In the genomic region with DNA sequence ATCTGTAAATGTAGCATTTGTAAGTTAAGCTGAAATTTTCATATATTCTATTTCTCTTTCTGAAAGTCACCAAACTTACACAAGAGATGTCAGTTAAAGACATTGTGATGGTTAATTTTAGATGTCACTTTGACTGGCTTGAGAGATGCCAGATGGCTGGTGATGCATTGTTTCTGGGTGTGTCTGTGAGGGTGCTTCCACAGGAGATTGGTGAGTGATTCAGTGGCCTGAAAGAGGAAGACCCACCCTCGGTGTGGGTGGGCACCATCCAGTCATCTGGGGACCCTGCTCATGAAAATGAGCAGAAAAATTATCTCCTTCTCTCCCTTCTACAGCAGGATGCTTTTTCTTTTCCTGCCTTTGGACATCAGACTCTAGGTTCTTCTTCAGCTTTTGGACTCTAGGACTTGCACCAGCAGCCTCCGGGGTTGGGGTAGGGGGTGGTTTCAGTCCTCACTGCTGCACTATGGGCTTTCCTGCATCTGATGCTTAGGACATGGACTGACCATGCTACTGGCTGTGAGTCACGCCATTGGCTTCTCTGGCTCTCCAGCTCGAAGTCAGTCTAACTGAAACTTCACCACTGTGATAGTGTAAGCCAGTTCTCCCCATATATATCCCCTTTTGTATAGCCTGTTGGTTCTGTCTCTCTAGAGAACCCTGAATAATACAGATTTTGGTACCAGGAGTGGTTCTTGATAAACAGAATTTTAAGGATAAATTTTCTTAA, we compare ENCODE assay signal across 8 cellular contexts. TPM values are rescaled to one million over a fixed set of nuclear protein-coding genes. Genes with fewer than 3 reads are reported as not detected.
A peak's percentile ranks its signal among the peaks of the same experiment; 100 is the strongest.
DNase-seq lines count a peak whose midpoint lies in the region; ATAC-seq and TF ChIP-seq lines count a peak whose summit lies in the region.
"Had no signal": no experiment of that assay in that cellular context is flagged by ENCODE, and none has a peak within 500 bp of the region (broad histone marks: within the 10 kb centered on the region; RNA-seq: fewer than 3 reads in every experiment).

No MANE protein-coding gene starts in this region.

- ATAC-seq in HG03097 (IDR thresholded peaks at IDR 0.05; ENCODE audit: low FRiP score, unreplicated experiment) = no peak

- in situ Hi-C loops in brain microvascular endothelial cell (cut with HindIII; ENCODE audit: low pct_ligation_motif_present, low sequenced_read_pairs) = no loop called here

- H3K27me3 ChIP-seq in brain microvascular endothelial cell (replicated peaks) (no peaks in the 10 kb centered on the region), dorsolateral prefrontal cortex (no peaks in the 10 kb centered on the region)

- H3K36me3 ChIP-seq in brain microvascular endothelial cell (replicated peaks) = no peaks in the 10 kb centered on the region

- TF ChIP-seq CTCF in GM12865 (IDR thresholded peaks at IDR 0.05; ENCODE audit: insufficient read depth, low read depth, low read length, missing control alignments) (no peak), brain microvascular endothelial cell (IDR thresholded peaks at IDR 0.05; ENCODE audit: low read depth, low read length, missing control alignments) (no peak), dorsolateral prefrontal cortex (IDR thresholded peaks at IDR 0.05 in 54 of 56, conservative IDR thresholded peaks at IDR 0.05 in 2 of 56; ENCODE audit: low read depth in 1 of 56, partially characterized antibody in 56 of 56) (no peak)

- H3K4me3 ChIP-seq in GM12865 (ENCODE audit: low read depth, low read length) (no peak overlapping the region), brain microvascular endothelial cell (ENCODE audit: low read depth, low read length) (no peak overlapping the region), dorsolateral prefrontal cortex (no peak overlapping the region)

- DNase-seq in GM12865 (ENCODE audit: low read depth) (peak; percentile 21), M059J (ENCODE audit: low read depth) (peak; percentile 63), brain microvascular endothelial cell (peak; percentile 80), NCI-H146 treated with DMSO at 0.1 percent for 48 hours (lab: John Stamatoyannopoulos, UW; ENCODE audit: unreplicated experiment) (no peak), dorsolateral prefrontal cortex (no peak)
- DNase-seq in stimulated activated CD4-positive, alpha-beta T cell treated with anti-CD3 and anti-CD28 coated beads, Interleukin-4, amount 100 ng/mL, for 24 hours = peak; percentile 29
- DNase-seq: NCI-H2227 treated with DMSO at 0.1 percent for 48 hours had no signal

- intact Hi-C loops in dorsolateral prefrontal cortex (cut with DNase I) = loop anchor here in 1 of 2 donors (10.0 kb wide), 3 partner anchors 99 to 219 kb away; a partner anchor contains a TSS

- H3K27ac ChIP-seq in brain microvascular endothelial cell (no peak overlapping the region), dorsolateral prefrontal cortex (no peak overlapping the region)

RNA-seq across cellular contexts. Expression of a gene that starts 20.9 kb away (rescaled TPM):
- total RNA-seq in M059J (2014; rRNA removed; shearing (Covaris generic)) = not detected in 2 replicates
- 1 to 10 TPM in 47 of 120 experiments, under 1 TPM in 33, not detected in 40; 0.43 to 2.7 (median 1.2) TPM for total RNA-seq in dorsolateral prefrontal cortex

RNA-seq across cellular contexts. Expression of a gene that starts 32.3 kb away (rescaled TPM):
- total RNA-seq in M059J (2014; rRNA removed; shearing (Covaris generic)) = 14.9 and 17.7 TPM in 2 replicates
- total RNA-seq in dorsolateral prefrontal cortex = 10 to 100 TPM in 119 of 120 experiments, 1 to 10 TPM in 1; 7.4 to 82.4 (median 22.5) TPM

RNA-seq across cellular contexts. Expression of a gene that starts 55.4 kb away (rescaled TPM):
- total RNA-seq in M059J (2014; rRNA removed; shearing (Covaris generic)) = not detected in 2 replicates
- total RNA-seq in dorsolateral prefrontal cortex = under 1 TPM in 22 of 120 experiments, not detected in 98; 0.19 to 0.83 (median 0.38) TPM

Comparison
In these comparisons a context has a peak if more than half of its experiments do, and no peak if none do; other contexts are left out.
1. DNase-seq: peak in GM12865 (single experiment), M059J (single experiment), brain microvascular endothelial cell (single experiment) and stimulated activated CD4-positive, alpha-beta T cell treated with anti-CD3 and anti-CD28 coated beads, Interleukin-4, amount 100 ng/mL, for 24 hours (single experiment); none in NCI-H146 treated with DMSO at 0.1 percent for 48 hours (single experiment) and dorsolateral prefrontal cortex (0 of 10).